ENCODE assay signal across 18 cellular contexts in the genomic region with DNA sequence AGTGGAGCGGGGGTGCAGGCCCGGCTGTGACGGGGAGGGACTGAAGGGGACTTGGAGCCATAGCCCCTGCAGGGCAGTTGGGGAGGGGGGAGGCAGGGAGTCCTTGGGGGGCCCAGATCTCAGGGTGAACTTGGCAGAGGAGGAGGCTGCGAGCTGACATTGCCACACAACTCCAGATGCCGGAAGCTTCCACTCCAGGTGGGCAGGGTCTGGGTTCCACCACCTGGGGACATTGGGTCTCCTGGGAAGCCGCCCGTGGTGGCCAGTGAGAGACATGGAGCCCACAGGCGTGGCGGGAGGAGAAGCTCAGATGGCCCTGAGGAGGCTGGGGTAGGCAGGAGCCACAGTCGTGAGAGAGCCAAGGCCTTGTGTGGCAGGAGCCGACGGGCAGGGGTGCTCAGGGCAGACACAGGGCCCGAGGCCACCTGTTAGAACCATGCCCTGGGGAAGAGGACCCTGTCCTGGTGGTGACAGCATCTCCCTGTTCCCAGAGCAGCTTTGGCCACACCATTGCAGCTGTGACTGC. TPM values are rescaled to one million over a fixed set of nuclear protein-coding genes. Genes with fewer than 3 reads are reported as not detected.
DNase-seq lines count a peak whose midpoint lies in the region; ATAC-seq, FAIRE-seq and TF ChIP-seq lines count a peak whose summit lies in the region.
"Had no signal": no experiment of that assay in that cellular context is flagged by ENCODE, and none has a peak within 500 bp of the region (broad histone marks: within the 10 kb centered on the region; RNA-seq: fewer than 3 reads in every experiment).

No MANE protein-coding gene starts in this region.

- 97% methylated on average over 6 of the region's 13 CpGs; no CpG with 5 or more reads in 1 of the 2 experiments for WGBS in IMR-90 (ENCODE audit: extremely low coverage in 2 of 2, insufficient read length in 1 of 2), 2 experiments
- WGBS in H1 (ENCODE audit: extremely low coverage in 1 of 2, insufficient coverage in 1 of 2, insufficient read length in 1 of 2, insufficient replicate concordance in 2 of 2, low coverage in 1 of 2, low lambda C conversion rate in 2 of 2, missing lambda C conversion rate in 1 of 2), 2 experiments, result 96% methylated on average over 12 of the region's 13 CpGs; no CpG with 5 or more reads in 1 of the 2 experiments
- 89% methylated on average over 13 of the region's 13 CpGs for WGBS in smooth muscle cell (ENCODE audit: low lambda C conversion rate)

- H2AFZ ChIP-seq in IMR-90 (replicated peaks; ENCODE audit: low read length, poor library complexity) (peak overlapping the region; percentile 88), H1 (ENCODE audit: low read length) (no peak overlapping the region), smooth muscle cell (ENCODE audit: low read depth) (no peak overlapping the region)

- no peaks in the 10 kb centered on the region for H3K23me2 ChIP-seq in H1 (ENCODE audit: low read depth, low read length)

- no peaks in the 10 kb centered on the region for H3K79me2 ChIP-seq in H1 (ENCODE audit: control insufficient read depth in 1 of 2, insufficient read depth in 2 of 2, low read length in 2 of 2)
- no peaks in the 10 kb centered on the region for H3K79me2 ChIP-seq in smooth muscle cell (ENCODE audit: low read depth)

- TF ChIP-seq EP300 in H1 (IDR thresholded peaks at IDR 0.05; ENCODE audit: borderline replicate concordance in 1 of 2, low read depth in 2 of 2, low read length in 2 of 2), result no peak

- H3K36me3 ChIP-seq in IMR-90 (ENCODE audit: control insufficient read depth, insufficient read depth, low read length) (no peaks in the 10 kb centered on the region), H1 (ENCODE audit: control insufficient read depth in 2 of 4, insufficient read depth in 4 of 4, low read length in 3 of 4) (no peaks in the 10 kb centered on the region), smooth muscle cell (ENCODE audit: low read depth) (no peaks in the 10 kb centered on the region)
- H3K36me3 ChIP-seq: SJSA1 had no signal

- H4K5ac ChIP-seq in IMR-90 (ENCODE audit: low read depth, low read length), result no peak overlapping the region
- H4K5ac ChIP-seq in H1 (ENCODE audit: insufficient read length, low read depth, low read length), result no peak overlapping the region

- H2BK5ac ChIP-seq in IMR-90 (ENCODE audit: low read depth, low read length, poor library complexity, severe bottlenecking), result no peak overlapping the region
- H2BK5ac ChIP-seq in H1 (ENCODE audit: low read depth, low read length), result no peak overlapping the region

- H3K4me3 ChIP-seq in IMR-90 (ENCODE audit: insufficient read depth, low read depth, low read length) (no peak overlapping the region), H1 (ENCODE audit: extremely low read depth in 1 of 4, insufficient read depth in 2 of 4, low read depth in 3 of 4, low read length in 4 of 4) (no peak overlapping the region), smooth muscle cell (no peak overlapping the region)
- H3K4me3 ChIP-seq: SJSA1 had no signal

- no peak for FAIRE-seq in H1 (lab: Jason Lieb, UNC)
- FAIRE-seq: small intestine had no signal

- no peak overlapping the region for H3K23ac ChIP-seq in IMR-90 (ENCODE audit: low read depth, low read length)
- no peak overlapping the region for H3K23ac ChIP-seq in H1 (ENCODE audit: insufficient read length)

- in situ Hi-C loops in IMR-90 (cut with MboI; ENCODE audit: low sequenced_read_pairs), result no loop called here

- no peak for DNase-seq in activated CD8-positive, alpha-beta memory T cell treated with anti-CD3 and anti-CD28 coated beads, Interleukin-2, amount 10 ng/mL, durations not matched to agents 7 days and 5 days
- no peak for DNase-seq in activated CD8-positive, alpha-beta memory T cell treated with anti-CD3 and anti-CD28 coated beads, Interleukin-2, amount 50 U/mL, for 48 hours
- no peak for DNase-seq in IMR-90
- DNase-seq in H1 (ENCODE audit: low read depth in 1 of 2, low spot score in 2 of 2), result no peak
- DNase-seq in smooth muscle cell (lab: John Stamatoyannopoulos, UW; ENCODE audit: unreplicated experiment), result no peak
- no peak for DNase-seq in caudate nucleus (lab: John Stamatoyannopoulos, UW)
- DNase-seq in putamen (ENCODE audit: low spot score), result no peak
- no peak for DNase-seq in effector memory CD8-positive, alpha-beta T cell
- DNase-seq: NCI-H226 had no signal

- no peak overlapping the region for H3K4me2 ChIP-seq in IMR-90 (ENCODE audit: low read depth, low read length)
- no peak overlapping the region for H3K4me2 ChIP-seq in H1 (ENCODE audit: insufficient read depth in 1 of 2, low read depth in 2 of 2, low read length in 2 of 2)
- peak overlapping the region; percentile 43 for H3K4me2 ChIP-seq in smooth muscle cell

- CTCF ChIA-PET in activated CD8-positive, alpha-beta memory T cell treated with anti-CD3 and anti-CD28 coated beads, Interleukin-2, amount 10 ng/mL, durations not matched to agents 7 days and 5 days (lab: Charles Lee), result interaction anchor here (0.7 to 7.2 kb wide), 15 partner anchors 8 to 344 kb away, joined by 3 to 45 read pairs (median 4); partner anchors contain the start of gene GAA
- CTCF ChIA-PET in IMR-90 (lab: Yijun Ruan, JAX) (interaction anchor here (0.6 to 2.7 kb wide), 4 partner anchors 9 to 46 kb away, joined by 3 to 14 read pairs (median 6); partner anchors contain the start of gene GAA), H1 (lab: Charles Lee; ENCODE audit: partially characterized antibody) (interaction anchor here (0.7 to 5.8 kb wide), 45 partner anchors 10 to 331 kb away, joined by 3 to 44 read pairs (median 4); partner anchors contain the start of gene GAA)

- H4K91ac ChIP-seq in IMR-90 (ENCODE audit: insufficient read depth, low read depth, low read length) (no peak overlapping the region), H1 (replicated peaks; ENCODE audit: insufficient read length, low read length) (no peak overlapping the region)

- no peaks in the 10 kb centered on the region for H3F3A ChIP-seq in smooth muscle cell (ENCODE audit: low read depth)

- dilution Hi-C loops in IMR-90 (cut with HindIII; ENCODE audit: low sequenced_read_pairs, unreplicated experiment), result no loop called here

- TF ChIP-seq POLR2A in IMR-90 (IDR thresholded peaks at IDR 0.05; ENCODE audit: low read depth, low read length), result no peak
- no peak for TF ChIP-seq POLR2A in H1 (IDR thresholded peaks at IDR 0.05; ENCODE audit: control extremely low read depth in 1 of 2, low read depth in 2 of 2, low read length in 2 of 2)

- no peak overlapping the region for H2AK9ac ChIP-seq in IMR-90 (replicated peaks; ENCODE audit: low read depth, low read length, poor library complexity)

- H2AK5ac ChIP-seq in IMR-90 (ENCODE audit: low read depth, low read length), result no peak overlapping the region
- H2AK5ac ChIP-seq in H1 (ENCODE audit: low read depth, low read length), result peak overlapping the region; percentile 93; the same call in 1 of the 2 replicates

- no peak overlapping the region for H3K18ac ChIP-seq in IMR-90 (ENCODE audit: low read depth, low read length)
- H3K18ac ChIP-seq in H1 (ENCODE audit: extremely low read depth, low read length), result 0 out of 2 replicates have a peak overlapping the region, but pooled peaks have one; percentile 48

- H3K4me3 Mint-ChIP-seq in activated CD8-positive, alpha-beta memory T cell treated with anti-CD3 and anti-CD28 coated beads, Interleukin-2, amount 10 ng/mL, durations not matched to agents 7 days and 5 days, result no peak overlapping the region
- no peak overlapping the region for H3K4me3 Mint-ChIP-seq in effector memory CD8-positive, alpha-beta T cell
- H3K4me3 Mint-ChIP-seq: activated CD4-positive, alpha-beta T cell treated with anti-CD3 and anti-CD28 coated beads for 36 hours; activated T-helper 1 cell treated with anti-CD3 and anti-CD28 coated beads, Interleukin-12 subunit alpha, Interleukin-12 subunit beta, Interleukin-2, Interleukin-4 antibody, amounts not matched to agents 30 ng/mL and 10 ng/mL and 1 ng/mL, durations not matched to agents 14 hours and 24 hours and 36 hours; memory B cell had no signal

- H3K14ac ChIP-seq in IMR-90 (replicated peaks; ENCODE audit: low read depth, low read length), result no peak overlapping the region
- H3K14ac ChIP-seq in H1 (ENCODE audit: insufficient read length), result no peak overlapping the region

- H2BK15ac ChIP-seq in IMR-90 (ENCODE audit: low read depth, low read length) (no peak overlapping the region), H1 (ENCODE audit: low read length) (peak overlapping the region; percentile 61; the same call in 1 of the 2 replicates)

- no peak overlapping the region for H2BK120ac ChIP-seq in IMR-90 (ENCODE audit: low read depth, low read length)
- no peak overlapping the region for H2BK120ac ChIP-seq in H1 (replicated peaks; ENCODE audit: low read depth, low read length)

- H3K36me3 Mint-ChIP-seq in activated CD8-positive, alpha-beta memory T cell treated with anti-CD3 and anti-CD28 coated beads, Interleukin-2, amount 10 ng/mL, durations not matched to agents 7 days and 5 days, result no peaks in the 10 kb centered on the region
- H3K36me3 Mint-ChIP-seq in effector memory CD8-positive, alpha-beta T cell (ENCODE audit: insufficient read depth), result no peaks in the 10 kb centered on the region
- H3K36me3 Mint-ChIP-seq: activated naive CD4-positive, alpha-beta T cell treated with anti-CD3 and anti-CD28 coated beads, Interleukin-2, amount 50 U/mL, for 72 hours; memory B cell had no signal

- no peak for TF ChIP-seq RAD21 in IMR-90 (IDR thresholded peaks at IDR 0.05; ENCODE audit: low read length)
- TF ChIP-seq RAD21 in H1 (IDR thresholded peaks at IDR 0.05 in 1 of 2, conservative IDR thresholded peaks at IDR 0.05 in 1 of 2; ENCODE audit: low read depth in 2 of 2, low read length in 2 of 2), result no peak

- H3K4me1 ChIP-seq in IMR-90 (ENCODE audit: control insufficient read depth, insufficient read depth, low read length), result no peaks in the 10 kb centered on the region
- peaks cover 0 to 8% (median 1%) of the 10 kb centered on the region in 4 experiments; a peak in 5 of 7 replicates for H3K4me1 ChIP-seq in H1 (replicated peaks in 1 of 4; ENCODE audit: control insufficient read depth in 3 of 4, insufficient read depth in 4 of 4, low read length in 3 of 4)
- H3K4me1 ChIP-seq in smooth muscle cell (ENCODE audit: low read depth), result no peaks in the 10 kb centered on the region
- H3K4me1 ChIP-seq: psoas muscle had no signal

- H3K27me3 ChIP-seq in IMR-90 (ENCODE audit: control insufficient read depth, insufficient read depth, low read length), result peaks cover 6% of the 10 kb centered on the region; the same call in 1 of the 2 replicates
- H3K27me3 ChIP-seq in H1 (replicated peaks in 1 of 4; ENCODE audit: control insufficient read depth in 3 of 4, extremely low read depth in 1 of 4, insufficient read depth in 3 of 4, low read length in 3 of 4), result no peaks in the 10 kb centered on the region
- H3K27me3 ChIP-seq in smooth muscle cell (ENCODE audit: low read depth), result no peaks in the 10 kb centered on the region

- peaks cover 7% of the 10 kb centered on the region for H3K27me3 Mint-ChIP-seq in activated CD8-positive, alpha-beta memory T cell treated with anti-CD3 and anti-CD28 coated beads, Interleukin-2, amount 10 ng/mL, durations not matched to agents 7 days and 5 days
- peaks cover 0 to 44% of the 10 kb centered on the region in 2 donors for H3K27me3 Mint-ChIP-seq in effector memory CD8-positive, alpha-beta T cell
- H3K27me3 Mint-ChIP-seq: activated CD4-positive, alpha-beta T cell treated with anti-CD3 and anti-CD28 coated beads for 36 hours had no signal

- peak; percentile 5 for ATAC-seq in activated CD8-positive, alpha-beta memory T cell treated with anti-CD3 and anti-CD28 coated beads, Interleukin-2, amount 10 ng/mL, durations not matched to agents 7 days and 5 days
- no peak for ATAC-seq in IMR-90 (ENCODE audit: low read depth)
- ATAC-seq in effector memory CD8-positive, alpha-beta T cell (replicated peaks), result no peak

- H3K56ac ChIP-seq in IMR-90 (ENCODE audit: extremely low read depth, insufficient read depth, low read length) (no peak overlapping the region), H1 (replicated peaks; ENCODE audit: insufficient read length, low read depth, low read length) (no peak overlapping the region)

- H2BK20ac ChIP-seq in IMR-90 (ENCODE audit: low read depth, low read length) (no peak overlapping the region), H1 (ENCODE audit: low read length) (no peak overlapping the region)

- no TSS peak for BruUV-seq in IMR-90 (replicated peaks; lab: Mats Ljungman, UMichigan)

- H3K4ac ChIP-seq in IMR-90 (ENCODE audit: low read depth, low read length) (no peak overlapping the region), H1 (replicated peaks; ENCODE audit: insufficient read length, low read depth, low read length) (peak overlapping the region; percentile 66)

- intact Hi-C loops in IMR-90 (cut with micrococcal nuclease), result loop anchor here (5.0 to 10.0 kb wide), 2 partner anchors 76 to 172 kb away; no protein-coding TSS in a partner anchor

- peaks cover 1% of the 10 kb centered on the region for H3K4me1 Mint-ChIP-seq in activated CD8-positive, alpha-beta memory T cell treated with anti-CD3 and anti-CD28 coated beads, Interleukin-2, amount 10 ng/mL, durations not matched to agents 7 days and 5 days
- peaks cover 4 to 5% of the 10 kb centered on the region in 2 donors for H3K4me1 Mint-ChIP-seq in effector memory CD8-positive, alpha-beta T cell (ENCODE audit: low read depth in 2 of 2)

- H3K9me1 ChIP-seq in IMR-90 (ENCODE audit: insufficient read depth, low read length), result no peaks in the 10 kb centered on the region

- H4K8ac ChIP-seq in IMR-90 (ENCODE audit: low read depth in 2 of 2, low read length in 2 of 2) (no peak overlapping the region), H1 (ENCODE audit: extremely low read depth, insufficient read depth, low read length) (peak overlapping the region; percentile 53; the same call in 1 of the 2 replicates)

- no peak overlapping the region for H3K27ac Mint-ChIP-seq in activated CD8-positive, alpha-beta memory T cell treated with anti-CD3 and anti-CD28 coated beads, Interleukin-2, amount 10 ng/mL, durations not matched to agents 7 days and 5 days
- no peak overlapping the region for H3K27ac Mint-ChIP-seq in effector memory CD8-positive, alpha-beta T cell
- H3K27ac Mint-ChIP-seq: activated CD4-positive, alpha-beta T cell treated with anti-CD3 and anti-CD28 coated beads for 36 hours; memory B cell had no signal

- H3K79me1 ChIP-seq in IMR-90 (ENCODE audit: low read depth in 1 of 2, low read length in 2 of 2), result no peaks in the 10 kb centered on the region
- H3K79me1 ChIP-seq in H1 (ENCODE audit: low read depth, low read length), result no peaks in the 10 kb centered on the region

- H2BK12ac ChIP-seq in H1 (ENCODE audit: low read depth, low read length), result no peak overlapping the region

- H3K9me3 ChIP-seq in IMR-90 (ENCODE audit: control insufficient read depth, insufficient read depth, low read length) (no peaks in the 10 kb centered on the region), H1 (ENCODE audit: insufficient read depth in 2 of 2, low read depth in 1 of 2, low read length in 1 of 2) (no peaks in the 10 kb centered on the region), smooth muscle cell (replicated peaks; ENCODE audit: low read depth) (no peaks in the 10 kb centered on the region)
- H3K9me3 ChIP-seq: psoas muscle, SJSA1 had no signal

- POLR2A ChIA-PET in IMR-90 (lab: Charles Lee; ENCODE audit: unreplicated experiment) (no interaction called here), H1 (lab: Charles Lee; ENCODE audit: partially characterized antibody) (interaction anchor here (1.1 to 1.7 kb wide), 6 partner anchors 18 to 120 kb away, joined by 3 to 7 read pairs (median 4); partner anchors contain the start of gene GAA)

- no peaks in the 10 kb centered on the region for H3K9me3 Mint-ChIP-seq in activated CD8-positive, alpha-beta memory T cell treated with anti-CD3 and anti-CD28 coated beads, Interleukin-2, amount 10 ng/mL, durations not matched to agents 7 days and 5 days (ENCODE audit: low read depth)
- H3K9me3 Mint-ChIP-seq in effector memory CD8-positive, alpha-beta T cell, result no peaks in the 10 kb centered on the region
- H3K9me3 Mint-ChIP-seq: activated naive CD4-positive, alpha-beta T cell treated with anti-CD3 and anti-CD28 coated beads, Interleukin-2, amount 50 U/mL, for 72 hours; activated T-helper 1 cell treated with anti-CD3 and anti-CD28 coated beads, Interleukin-12 subunit alpha, Interleukin-12 subunit beta, Interleukin-2, Interleukin-4 antibody, amounts not matched to agents 30 ng/mL and 10 ng/mL and 1 ng/mL, durations not matched to agents 14 hours and 24 hours and 36 hours; memory B cell had no signal

- no peaks in the 10 kb centered on the region for H4K20me1 ChIP-seq in IMR-90 (ENCODE audit: insufficient read depth, low read length)
- H4K20me1 ChIP-seq in H1 (replicated peaks in 1 of 2; ENCODE audit: control insufficient read depth in 1 of 2, insufficient read depth in 2 of 2, low read length in 2 of 2), result no peaks in the 10 kb centered on the region
- H4K20me1 ChIP-seq in smooth muscle cell (ENCODE audit: low read depth), result no peaks in the 10 kb centered on the region

- no peak for TF ChIP-seq CTCF in IMR-90 (conservative IDR thresholded peaks at IDR 0.05; ENCODE audit: low read depth, low read length)
- no peak for TF ChIP-seq CTCF in H1 (IDR thresholded peaks at IDR 0.05; ENCODE audit: control extremely low read depth in 1 of 3, insufficient read depth in 1 of 3, low read depth in 1 of 3, low read length in 3 of 3)
- TF ChIP-seq CTCF in smooth muscle cell (IDR thresholded peaks at IDR 0.05; ENCODE audit: borderline replicate concordance, insufficient read depth, poor library complexity, severe bottlenecking), result no peak

- H3K27ac ChIP-seq in IMR-90 (ENCODE audit: insufficient read depth, low read length) (no peak overlapping the region), H1 (ENCODE audit: low read depth, low read length) (no peak overlapping the region), smooth muscle cell (ENCODE audit: low read depth) (no peak overlapping the region), caudate nucleus (ENCODE audit: low read depth, low read length) (no peak overlapping the region)
- H3K27ac ChIP-seq: HL-60, psoas muscle, SJSA1 had no signal

- H3K9ac ChIP-seq in IMR-90 (ENCODE audit: low read depth, low read length) (no peak overlapping the region), H1 (replicated peaks in 1 of 4; ENCODE audit: extremely low read depth in 1 of 4, low read depth in 3 of 4, low read length in 3 of 4) (no peak overlapping the region; a peak in 1 of 7 replicates), smooth muscle cell (ENCODE audit: low read depth) (no peak overlapping the region)

RNA-seq across cellular contexts. Expression of gene GAA, which starts 18.2 kb away (rescaled TPM):
- total RNA-seq in activated CD8-positive, alpha-beta memory T cell treated with anti-CD3 and anti-CD28 coated beads, Interleukin-2, amount 10 ng/mL, durations not matched to agents 7 days and 5 days, result 10 to 100 TPM; 31.9 to 34.7 TPM
- total RNA-seq in IMR-90 (2012; rRNA removed) (2.2 and 3.3 TPM in 2 replicates), smooth muscle cell (36.6 and 37.4 TPM in 2 replicates)
- polyA plus RNA-seq in IMR-90 (2012; rRNA removed) (14.0 and 14.8 TPM in 2 replicates), H1 (2011; rRNA removed) (14.8 and 32.7 TPM in 2 replicates), smooth muscle cell (53.6 and 56.5 TPM in 2 replicates)
- 11.4 and 20.5 TPM in 2 replicates for polyA plus RNA-seq in IMR-90 (2012; cell fraction: cytosol; rRNA removed)
- 47.4 and 93.1 TPM in 2 replicates for polyA plus RNA-seq in IMR-90 (2012; cell fraction: nucleus; rRNA removed; ENCODE audit: low replicate concordance)
- total RNA-seq in H1 (2021; fragmentation: NEBNext Ultra II Directional; extraction: Animal tissue kit (Norgen Biotek cat#: 25700)), result 25.3 and 30.0 TPM in 2 replicates
- polyA plus RNA-seq in H1 (2011; cell fraction: cytosol; rRNA removed), result 24.0 TPM
- polyA plus RNA-seq in H1 (2011; cell fraction: nucleus; rRNA removed), result 151 TPM
- polyA plus RNA-seq in H1 (2012, experiment 1 of 2), result 20.2 to 49.6 TPM (median 37.7 TPM) in 4 replicates
- polyA plus RNA-seq in H1 (2012, experiment 2 of 2), result 24.4 TPM
- polyA plus RNA-seq in H1 (2013, experiment 1 of 2), result 45.2 TPM
- 38.1 TPM for polyA plus RNA-seq in H1 (2013, experiment 2 of 2)
- polyA minus RNA-seq in H1 (2011; rRNA and poly(A)+ RNA removed), result 5.0 and 7.6 TPM in 2 replicates
- polyA minus RNA-seq in H1 (2011; cell fraction: cytosol; rRNA and poly(A)+ RNA removed), result 17.7 TPM
- polyA minus RNA-seq in H1 (2011; cell fraction: nucleus; rRNA and poly(A)+ RNA removed), result 25.7 TPM

RNA-seq across cellular contexts. Expression of gene CCDC40, which starts 46.8 kb away (rescaled TPM):
- total RNA-seq in activated CD8-positive, alpha-beta memory T cell treated with anti-CD3 and anti-CD28 coated beads, Interleukin-2, amount 10 ng/mL, durations not matched to agents 7 days and 5 days, result under 1 TPM; 0.20 to 0.84 TPM
- 0.90 and 1.9 TPM in 2 replicates for total RNA-seq in IMR-90 (2012; rRNA removed)
- polyA plus RNA-seq in IMR-90 (2012; rRNA removed), result 3.8 and 4.7 TPM in 2 replicates
- polyA plus RNA-seq in IMR-90 (2012; cell fraction: cytosol; rRNA removed), result 1.2 and 1.6 TPM in 2 replicates
- polyA plus RNA-seq in IMR-90 (2012; cell fraction: nucleus; rRNA removed; ENCODE audit: low replicate concordance), result 17.9 and 21.8 TPM in 2 replicates
- total RNA-seq in H1 (2021; fragmentation: NEBNext Ultra II Directional; extraction: Animal tissue kit (Norgen Biotek cat#: 25700)), result 11.5 and 11.6 TPM in 2 replicates
- polyA plus RNA-seq in H1 (2011; rRNA removed), result 4.1 and 4.8 TPM in 2 replicates
- 6.4 TPM for polyA plus RNA-seq in H1 (2011; cell fraction: cytosol; rRNA removed)
- 11.8 TPM for polyA plus RNA-seq in H1 (2011; cell fraction: nucleus; rRNA removed)
- polyA plus RNA-seq in H1 (2012, experiment 1 of 2), result 8.1 to 15.2 TPM (median 9.5 TPM) in 4 replicates
- 3.3 TPM for polyA plus RNA-seq in H1 (2012, experiment 2 of 2)
- polyA plus RNA-seq in H1 (2013, experiment 1 of 2), result 3.0 TPM
- 2.9 TPM for polyA plus RNA-seq in H1 (2013, experiment 2 of 2)
- polyA minus RNA-seq in H1 (2011; rRNA and poly(A)+ RNA removed), result 3.7 and 4.0 TPM in 2 replicates
- polyA minus RNA-seq in H1 (2011; cell fraction: cytosol; rRNA and poly(A)+ RNA removed), result 8.0 TPM
- polyA minus RNA-seq in H1 (2011; cell fraction: nucleus; rRNA and poly(A)+ RNA removed), result 3.8 TPM
- total RNA-seq in smooth muscle cell, result 4.2 and 5.9 TPM in 2 replicates
- 0.81 and 3.6 TPM in 2 replicates for polyA plus RNA-seq in smooth muscle cell
- total RNA-seq: T-helper 1 cell treated with Interleukin-12 subunit alpha and Interleukin-12 subunit beta and Interleukin-4 antibody, amounts not matched to agents 30 ng/mL and 1 ng/mL, for 36 hours had no signal

RNA-seq across cellular contexts. Expression of gene TBC1D16, which starts 47.5 kb away (rescaled TPM):
- 1 to 10 TPM; 1.2 to 2.8 TPM for total RNA-seq in activated CD8-positive, alpha-beta memory T cell treated with anti-CD3 and anti-CD28 coated beads, Interleukin-2, amount 10 ng/mL, durations not matched to agents 7 days and 5 days
- total RNA-seq in IMR-90 (2012; rRNA removed), result 14.4 and 16.7 TPM in 2 replicates
- polyA plus RNA-seq in IMR-90 (2012; rRNA removed), result 9.2 and 10.1 TPM in 2 replicates
- polyA plus RNA-seq in IMR-90 (2012; cell fraction: cytosol; rRNA removed), result 6.3 and 8.7 TPM in 2 replicates
- polyA plus RNA-seq in IMR-90 (2012; cell fraction: nucleus; rRNA removed; ENCODE audit: low replicate concordance), result 14.0 and 18.3 TPM in 2 replicates
- total RNA-seq in H1 (2021; fragmentation: NEBNext Ultra II Directional; extraction: Animal tissue kit (Norgen Biotek cat#: 25700)), result 109 and 111 TPM in 2 replicates
- polyA plus RNA-seq in H1 (2011; rRNA removed), result 21.1 and 29.7 TPM in 2 replicates
- 28.8 TPM for polyA plus RNA-seq in H1 (2011; cell fraction: cytosol; rRNA removed)
- polyA plus RNA-seq in H1 (2011; cell fraction: nucleus; rRNA removed), result 47.7 TPM
- polyA plus RNA-seq in H1 (2012, experiment 1 of 2), result 46.6 to 63.2 TPM (median 51.9 TPM) in 4 replicates
- polyA plus RNA-seq in H1 (2012, experiment 2 of 2), result 41.5 TPM
- 32.7 TPM for polyA plus RNA-seq in H1 (2013, experiment 1 of 2)
- polyA plus RNA-seq in H1 (2013, experiment 2 of 2), result 34.5 TPM
- 64.0 and 65.1 TPM in 2 replicates for polyA minus RNA-seq in H1 (2011; rRNA and poly(A)+ RNA removed)
- polyA minus RNA-seq in H1 (2011; cell fraction: cytosol; rRNA and poly(A)+ RNA removed), result 50.4 TPM
- 44.3 TPM for polyA minus RNA-seq in H1 (2011; cell fraction: nucleus; rRNA and poly(A)+ RNA removed)
- 17.4 and 26.4 TPM in 2 replicates for total RNA-seq in smooth muscle cell
- polyA plus RNA-seq in smooth muscle cell, result 22.0 and 24.6 TPM in 2 replicates
